Comparison of ENCODE assay signal across 14 cellular contexts in genomic region chr22:19871845-19872778, GRCh38. TPM values are rescaled to one million over a fixed set of nuclear protein-coding genes. Genes with fewer than 3 reads are reported as not detected.
DNase-seq lines count a peak whose midpoint lies in the region; ATAC-seq, FAIRE-seq and TF ChIP-seq lines count a peak whose summit lies in the region.
"Had no signal": no experiment of that assay in that cellular context is flagged by ENCODE, and none has a peak within 500 bp of the region (broad histone marks: within the 10 kb centered on the region; RNA-seq: fewer than 3 reads in every experiment).

No MANE protein-coding gene starts in this region.

- no peak for FAIRE-seq in H1 (lab: Jason Lieb, UNC)
- FAIRE-seq: GM18507 had no signal

- TF ChIP-seq POLR2A in H1 (IDR thresholded peaks at IDR 0.05; ENCODE audit: control extremely low read depth in 1 of 2, low read depth in 2 of 2, low read length in 2 of 2) = no peak

- no peak overlapping the region for H2AFZ ChIP-seq in DND-41 (ENCODE audit: low read depth, low read length)
- no peak overlapping the region for H2AFZ ChIP-seq in H1 (ENCODE audit: low read length)

- TF ChIP-seq CTCF in DND-41 (IDR thresholded peaks at IDR 0.05; ENCODE audit: borderline replicate concordance, extremely low read depth, low read length, poor library complexity, severe bottlenecking) = no peak
- TF ChIP-seq CTCF in H1 (IDR thresholded peaks at IDR 0.05; ENCODE audit: control extremely low read depth in 1 of 3, insufficient read depth in 1 of 3, low read depth in 1 of 3, low read length in 3 of 3) = no peak

- H3K4me2 ChIP-seq in DND-41 (ENCODE audit: insufficient read depth, low read length) (no peak overlapping the region), H1 (ENCODE audit: insufficient read depth in 1 of 2, low read depth in 2 of 2, low read length in 2 of 2) (no peak overlapping the region)

- peak overlapping the region; percentile 78 for H3K4ac ChIP-seq in H1 (replicated peaks; ENCODE audit: insufficient read length, low read depth, low read length)

- CTCF ChIA-PET in activated CD4-positive, alpha-beta memory T cell treated with anti-CD3 and anti-CD28 coated beads for 36 hours (lab: Charles Lee) = no interaction called here
- CTCF ChIA-PET in activated CD4-positive, alpha-beta memory T cell treated with anti-CD3 and anti-CD28 coated beads, Interleukin-2, amount 10 ng/mL, durations not matched to agents 7 days and 5 days (lab: Charles Lee) = no interaction called here
- CTCF ChIA-PET in H1 (lab: Charles Lee; ENCODE audit: partially characterized antibody) = interaction anchor here (0.8 to 2.1 kb wide), 6 partner anchors 19 to 142 kb away, joined by 3 to 10 read pairs (median 3); no protein-coding TSS in a partner anchor

- TF ChIP-seq RAD21 in H1 (IDR thresholded peaks at IDR 0.05 in 1 of 2, conservative IDR thresholded peaks at IDR 0.05 in 1 of 2; ENCODE audit: low read depth in 2 of 2, low read length in 2 of 2) = no peak

- ATAC-seq in DND-41 (ENCODE audit: insufficient read depth, low read depth) (no peak), HG02798 (IDR thresholded peaks at IDR 0.05; ENCODE audit: poor library complexity, unreplicated experiment) (no peak)

- H3K79me2 ChIP-seq in DND-41 (ENCODE audit: insufficient read depth, low read length) = no peaks in the 10 kb centered on the region
- no peaks in the 10 kb centered on the region for H3K79me2 ChIP-seq in H1 (ENCODE audit: control insufficient read depth in 1 of 2, insufficient read depth in 2 of 2, low read length in 2 of 2)

- H4K8ac ChIP-seq in H1 (ENCODE audit: extremely low read depth, insufficient read depth, low read length) = no peak overlapping the region; the same call in 1 of the 2 replicates

- H2AK5ac ChIP-seq in H1 (ENCODE audit: low read depth, low read length) = no peak overlapping the region

- WGBS in H1 (ENCODE audit: extremely low coverage in 1 of 2, insufficient coverage in 1 of 2, insufficient read length in 1 of 2, insufficient replicate concordance in 2 of 2, low coverage in 1 of 2, low lambda C conversion rate in 2 of 2, missing lambda C conversion rate in 1 of 2), 2 experiments = 87% methylated on average over 15 of the region's 16 CpGs; no CpG with 5 or more reads in 1 of the 2 experiments

- intact Hi-C loops in activated CD4-positive, alpha-beta memory T cell treated with anti-CD3 and anti-CD28 coated beads for 36 hours (cut with micrococcal nuclease) = no loop called here
- intact Hi-C loops in posterior cingulate gyrus (cut with DNase I) = no loop called here

- POLR2A ChIA-PET in activated CD4-positive, alpha-beta memory T cell treated with anti-CD3 and anti-CD28 coated beads for 36 hours (lab: Charles Lee) = interaction anchor here (0.5 kb wide), 1 partner anchor 170 kb away, joined by 3 read pairs; no protein-coding TSS in a partner anchor
- POLR2A ChIA-PET in activated CD4-positive, alpha-beta memory T cell treated with anti-CD3 and anti-CD28 coated beads, Interleukin-2, amount 10 ng/mL, durations not matched to agents 7 days and 5 days (lab: Charles Lee) = no interaction called here
- POLR2A ChIA-PET in H1 (lab: Charles Lee; ENCODE audit: partially characterized antibody) = interaction anchor here (0.6 to 4.6 kb wide), 4 partner anchors 9 to 240 kb away, joined by 3 to 27 read pairs (median 5); no protein-coding TSS in a partner anchor

- H2BK20ac ChIP-seq in H1 (ENCODE audit: low read length) = 0 out of 2 replicates have a peak overlapping the region, but pooled peaks have one; percentile 18

- no peak overlapping the region for H3K27ac ChIP-seq in DND-41 (ENCODE audit: low read length)
- H3K27ac ChIP-seq in H1 (ENCODE audit: low read depth, low read length) = no peak overlapping the region; the same call in 1 of the 2 replicates

- H3K27ac Mint-ChIP-seq in activated CD4-positive, alpha-beta memory T cell treated with anti-CD3 and anti-CD28 coated beads for 36 hours = no peak overlapping the region
- H3K27ac Mint-ChIP-seq in activated CD4-positive, alpha-beta memory T cell treated with anti-CD3 and anti-CD28 coated beads, Interleukin-2, amount 10 ng/mL, durations not matched to agents 7 days and 5 days = no peak overlapping the region

- peak overlapping the region; percentile 80; the same call in 1 of the 2 replicates for H2BK12ac ChIP-seq in H1 (ENCODE audit: low read depth, low read length)

- no peaks in the 10 kb centered on the region for H3K36me3 Mint-ChIP-seq in activated CD4-positive, alpha-beta memory T cell treated with anti-CD3 and anti-CD28 coated beads for 36 hours
- H3K36me3 Mint-ChIP-seq in activated CD4-positive, alpha-beta memory T cell treated with anti-CD3 and anti-CD28 coated beads, Interleukin-2, amount 10 ng/mL, durations not matched to agents 7 days and 5 days (ENCODE audit: low read depth) = no peaks in the 10 kb centered on the region

- H3K9me3 ChIP-seq in DND-41 (ENCODE audit: insufficient read depth, low read length, severe bottlenecking) (no peaks in the 10 kb centered on the region), H1 (ENCODE audit: insufficient read depth in 2 of 2, low read depth in 1 of 2, low read length in 1 of 2) (no peaks in the 10 kb centered on the region)

- H4K5ac ChIP-seq in H1 (ENCODE audit: insufficient read length, low read depth, low read length) = no peak overlapping the region

- no peak overlapping the region for H3K23ac ChIP-seq in H1 (ENCODE audit: insufficient read length)

- peak overlapping the region; percentile 81; the same call in 1 of the 2 replicates for H2BK15ac ChIP-seq in H1 (ENCODE audit: low read length)

- H3K36me3 ChIP-seq in DND-41 (ENCODE audit: insufficient read depth, low read length) (no peaks in the 10 kb centered on the region), H1 (ENCODE audit: control insufficient read depth in 2 of 4, insufficient read depth in 4 of 4, low read length in 3 of 4) (no peaks in the 10 kb centered on the region)

- TF ChIP-seq EP300 in H1 (IDR thresholded peaks at IDR 0.05; ENCODE audit: borderline replicate concordance in 1 of 2, low read depth in 2 of 2, low read length in 2 of 2) = no peak

- no peak overlapping the region for H3K14ac ChIP-seq in H1 (ENCODE audit: insufficient read length)

- H4K91ac ChIP-seq in H1 (replicated peaks; ENCODE audit: insufficient read length, low read length) = no peak overlapping the region

- H3K4me1 ChIP-seq in DND-41 (ENCODE audit: insufficient read depth, low read length) (no peaks in the 10 kb centered on the region), H1 (replicated peaks in 1 of 4; ENCODE audit: control insufficient read depth in 3 of 4, insufficient read depth in 4 of 4, low read length in 3 of 4) (peaks cover 0 to 7% (median 4%) of the 10 kb centered on the region in 4 experiments; a peak in 4 of 7 replicates)

- no peak overlapping the region for H3K4me3 ChIP-seq in DND-41 (ENCODE audit: low read depth in 1 of 2, low read length in 2 of 2)
- H3K4me3 ChIP-seq in H1 (ENCODE audit: extremely low read depth in 1 of 4, insufficient read depth in 2 of 4, low read depth in 3 of 4, low read length in 4 of 4) = no peak overlapping the region

- H3K27me3 Mint-ChIP-seq in activated CD4-positive, alpha-beta memory T cell treated with anti-CD3 and anti-CD28 coated beads for 36 hours = no peaks in the 10 kb centered on the region
- no peaks in the 10 kb centered on the region for H3K27me3 Mint-ChIP-seq in activated CD4-positive, alpha-beta memory T cell treated with anti-CD3 and anti-CD28 coated beads, Interleukin-2, amount 10 ng/mL, durations not matched to agents 7 days and 5 days

- peaks cover 11% of the 10 kb centered on the region for H3K4me1 Mint-ChIP-seq in activated CD4-positive, alpha-beta memory T cell treated with anti-CD3 and anti-CD28 coated beads for 36 hours (ENCODE audit: low read depth)
- peaks cover 10% of the 10 kb centered on the region for H3K4me1 Mint-ChIP-seq in activated CD4-positive, alpha-beta memory T cell treated with anti-CD3 and anti-CD28 coated beads, Interleukin-2, amount 10 ng/mL, durations not matched to agents 7 days and 5 days

- H3K56ac ChIP-seq in H1 (replicated peaks; ENCODE audit: insufficient read length, low read depth, low read length) = no peak overlapping the region

- H3K27me3 ChIP-seq in DND-41 (ENCODE audit: insufficient read depth, low read length, poor library complexity) (no peaks in the 10 kb centered on the region), H1 (replicated peaks in 1 of 4; ENCODE audit: control insufficient read depth in 3 of 4, extremely low read depth in 1 of 4, insufficient read depth in 3 of 4, low read length in 3 of 4) (no peaks in the 10 kb centered on the region)

- H3K9ac ChIP-seq in DND-41 (ENCODE audit: low read depth, low read length) (no peak overlapping the region), H1 (replicated peaks in 1 of 4; ENCODE audit: extremely low read depth in 1 of 4, low read depth in 3 of 4, low read length in 3 of 4) (no peak overlapping the region)

- DNase-seq in activated CD4-positive, alpha-beta memory T cell treated with anti-CD3 and anti-CD28 coated beads for 36 hours = peak; percentile 7
- no peak for DNase-seq in activated CD4-positive, alpha-beta memory T cell treated with anti-CD3 and anti-CD28 coated beads, Interleukin-2, amount 10 ng/mL, durations not matched to agents 7 days and 5 days
- DNase-seq in DND-41 (peak; percentile 3), H1 (ENCODE audit: low read depth in 1 of 2, low spot score in 2 of 2) (peak in 1 of 2 experiments; percentile 45), posterior cingulate gyrus (peak in 7 of 10 donors; percentile 5 to 79 (median 9)), hypothalamus (lab: John Stamatoyannopoulos, UW) (no peak), DMS114 treated with DMSO at 0.1 percent for 48 hours (lab: John Stamatoyannopoulos, UW; ENCODE audit: unreplicated experiment) (no peak)
- DNase-seq: ACHN; amniotic stem cell; MV-4-11; NCI-H2227 treated with DMSO at 0.1 percent for 48 hours; stimulated activated CD4-positive, alpha-beta T cell treated with anti-CD3 and anti-CD28 coated beads, Interleukin-4, amount 100 ng/mL, for 24 hours had no signal

- H3K4me3 Mint-ChIP-seq in activated CD4-positive, alpha-beta memory T cell treated with anti-CD3 and anti-CD28 coated beads for 36 hours = no peak overlapping the region
- no peak overlapping the region for H3K4me3 Mint-ChIP-seq in activated CD4-positive, alpha-beta memory T cell treated with anti-CD3 and anti-CD28 coated beads, Interleukin-2, amount 10 ng/mL, durations not matched to agents 7 days and 5 days

- H3K18ac ChIP-seq in H1 (ENCODE audit: extremely low read depth, low read length) = peak overlapping the region; percentile 19; the same call in 1 of the 2 replicates

- H2BK120ac ChIP-seq in H1 (replicated peaks; ENCODE audit: low read depth, low read length) = no peak overlapping the region

- no peaks in the 10 kb centered on the region for H3K9me3 Mint-ChIP-seq in activated CD4-positive, alpha-beta memory T cell treated with anti-CD3 and anti-CD28 coated beads for 36 hours
- H3K9me3 Mint-ChIP-seq in activated CD4-positive, alpha-beta memory T cell treated with anti-CD3 and anti-CD28 coated beads, Interleukin-2, amount 10 ng/mL, durations not matched to agents 7 days and 5 days = no peaks in the 10 kb centered on the region

- H2BK5ac ChIP-seq in H1 (ENCODE audit: low read depth, low read length) = no peak overlapping the region

- H4K20me1 ChIP-seq in DND-41 (ENCODE audit: insufficient read depth, low read length) (no peaks in the 10 kb centered on the region), H1 (replicated peaks in 1 of 2; ENCODE audit: control insufficient read depth in 1 of 2, insufficient read depth in 2 of 2, low read length in 2 of 2) (no peaks in the 10 kb centered on the region)

- H3K23me2 ChIP-seq in H1 (ENCODE audit: low read depth, low read length) = no peaks in the 10 kb centered on the region

- H3K79me1 ChIP-seq in H1 (ENCODE audit: low read depth, low read length) = no peaks in the 10 kb centered on the region; the same call in 1 of the 2 replicates

RNA-seq across cellular contexts. Expression of gene GNB1L, which starts 17.4 kb away (rescaled TPM):
- total RNA-seq in activated CD4-positive, alpha-beta memory T cell treated with anti-CD3 and anti-CD28 coated beads for 36 hours = 10 to 100 TPM; 11.3 to 12.3 TPM
- total RNA-seq in activated CD4-positive, alpha-beta memory T cell treated with anti-CD3 and anti-CD28 coated beads, Interleukin-2, amount 10 ng/mL, durations not matched to agents 7 days and 5 days = 1 to 10 TPM; 7.4 to 8.7 TPM
- total RNA-seq in H1 (2021; fragmentation: NEBNext Ultra II Directional; extraction: Animal tissue kit (Norgen Biotek cat#: 25700)) = 14.3 and 15.6 TPM in 2 replicates
- 14.0 and 23.2 TPM in 2 replicates for polyA plus RNA-seq in H1 (2011; rRNA removed)
- polyA plus RNA-seq in H1 (2011; cell fraction: cytosol; rRNA removed) = 17.3 TPM
- polyA plus RNA-seq in H1 (2011; cell fraction: nucleus; rRNA removed) = 21.9 TPM
- polyA plus RNA-seq in H1 (2012, experiment 1 of 2) = 9.1 to 18.9 TPM (median 16.9 TPM) in 4 replicates
- 14.8 TPM for polyA plus RNA-seq in H1 (2012, experiment 2 of 2)
- 5.8 TPM for polyA plus RNA-seq in H1 (2013, experiment 1 of 2)
- polyA plus RNA-seq in H1 (2013, experiment 2 of 2) = 5.3 TPM
- polyA minus RNA-seq in H1 (2011; rRNA and poly(A)+ RNA removed) = 3.8 and 4.5 TPM in 2 replicates
- polyA minus RNA-seq in H1 (2011; cell fraction: cytosol; rRNA and poly(A)+ RNA removed) = 6.1 TPM
- polyA minus RNA-seq in H1 (2011; cell fraction: nucleus; rRNA and poly(A)+ RNA removed) = 5.6 TPM

RNA-seq across cellular contexts. Expression of gene RTL10, which starts 17.4 kb away (rescaled TPM):
- total RNA-seq in activated CD4-positive, alpha-beta memory T cell treated with anti-CD3 and anti-CD28 coated beads for 36 hours = 10 to 100 TPM; 11.5 to 13.5 TPM
- total RNA-seq in activated CD4-positive, alpha-beta memory T cell treated with anti-CD3 and anti-CD28 coated beads, Interleukin-2, amount 10 ng/mL, durations not matched to agents 7 days and 5 days = 10 to 100 TPM; 13.3 to 13.5 TPM
- total RNA-seq in H1 (2021; fragmentation: NEBNext Ultra II Directional; extraction: Animal tissue kit (Norgen Biotek cat#: 25700)) = 16.1 and 18.8 TPM in 2 replicates
- 11.5 and 15.5 TPM in 2 replicates for polyA plus RNA-seq in H1 (2011; rRNA removed)
- polyA plus RNA-seq in H1 (2011; cell fraction: cytosol; rRNA removed) = 9.8 TPM
- 21.7 TPM for polyA plus RNA-seq in H1 (2011; cell fraction: nucleus; rRNA removed)
- 9.6 to 13.3 TPM (median 12.3 TPM) in 4 replicates for polyA plus RNA-seq in H1 (2012, experiment 1 of 2)
- 9.3 TPM for polyA plus RNA-seq in H1 (2012, experiment 2 of 2)
- 7.9 TPM for polyA plus RNA-seq in H1 (2013, experiment 1 of 2)
- 7.7 TPM for polyA plus RNA-seq in H1 (2013, experiment 2 of 2)
- polyA minus RNA-seq in H1 (2011; rRNA and poly(A)+ RNA removed) = 32.1 and 33.6 TPM in 2 replicates
- polyA minus RNA-seq in H1 (2011; cell fraction: cytosol; rRNA and poly(A)+ RNA removed) = 10.3 TPM
- polyA minus RNA-seq in H1 (2011; cell fraction: nucleus; rRNA and poly(A)+ RNA removed) = 21.5 TPM

Comparison
In these comparisons a context has a peak if more than half of its experiments do, and no peak if none do; other contexts are left out.
1. DNase-seq: peak in activated CD4-positive, alpha-beta memory T cell treated with anti-CD3 and anti-CD28 coated beads for 36 hours (single experiment), DND-41 (single experiment) and posterior cingulate gyrus (7 of 10); none in activated CD4-positive, alpha-beta memory T cell treated with anti-CD3 and anti-CD28 coated beads, Interleukin-2, amount 10 ng/mL, durations not matched to agents 7 days and 5 days (single experiment), hypothalamus (0 of 51) and DMS114 treated with DMSO at 0.1 percent for 48 hours (single experiment).